In the genomic region with DNA sequence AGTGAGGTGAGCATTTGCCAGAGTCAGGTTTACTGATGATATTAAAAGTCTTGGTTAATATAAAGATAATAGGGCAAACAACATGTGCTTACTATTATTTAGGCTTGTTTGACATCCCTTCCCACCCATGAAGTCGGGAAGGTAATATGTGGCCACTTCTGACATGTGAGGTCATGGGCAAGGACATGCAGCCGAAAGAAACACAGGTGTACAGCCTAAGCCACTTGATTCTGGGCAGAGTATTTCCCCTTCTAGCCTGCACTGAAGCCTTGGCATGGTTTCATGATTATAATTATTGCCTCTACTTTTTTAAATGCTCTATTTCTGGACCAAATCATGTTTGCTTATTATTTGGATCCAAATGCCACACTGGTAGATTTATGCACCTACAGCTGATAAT, we compare ENCODE assay signal across 22 cellular contexts.
"Had no signal": no experiment of that assay in that cellular context is flagged by ENCODE, and none has a peak within 500 bp of the region (broad histone marks: within the 10 kb centered on the region; RNA-seq: fewer than 3 reads in every experiment).

No MANE protein-coding gene starts in this region.

- H3K27me3 ChIP-seq: colonic mucosa, esophagus squamous epithelium, gastrocnemius medialis, heart left ventricle, hepatocyte had no signal

- H3K36me3 ChIP-seq: colonic mucosa, esophagus squamous epithelium, gastrocnemius medialis, left ventricle myocardium inferior, lower lobe of right lung had no signal

- H3K4me1 ChIP-seq: colonic mucosa, lower lobe of right lung had no signal

- ATAC-seq: effector memory CD8-positive, alpha-beta T cell; gastrocnemius medialis; left cardiac atrium; mucosa of descending colon; naive thymus-derived CD8-positive, alpha-beta T cell had no signal

- H3K9me3 ChIP-seq: colonic mucosa, esophagus squamous epithelium, gastrocnemius medialis, heart left ventricle, left ventricle myocardium inferior, lower lobe of right lung, mucosa of descending colon had no signal

- DNase-seq: colonic mucosa; cortex of kidney; effector CD8-positive, alpha-beta T cell; effector memory CD8-positive, alpha-beta T cell; endodermal cell; erythroblast; esophagus squamous epithelium; foreskin fibroblast; foreskin melanocyte; gastrocnemius medialis; glutamatergic neuron; heart left ventricle; hypothalamus; left cardiac atrium; left ventricle myocardium inferior; lower lobe of right lung; mesenchymal stem cell; mucosa of descending colon; naive B cell; naive thymus-derived CD8-positive, alpha-beta T cell had no signal

- H3K27ac ChIP-seq: colonic mucosa, epithelial cell of prostate, esophagus squamous epithelium, gastrocnemius medialis, heart left ventricle, hepatocyte, left ventricle myocardium inferior, lower lobe of right lung had no signal

- H3K4me3 ChIP-seq: colonic mucosa, esophagus squamous epithelium, gastrocnemius medialis, heart left ventricle, hepatocyte, left ventricle myocardium inferior, lower lobe of right lung, mucosa of descending colon had no signal
